Comparison of ENCODE assay signal across 22 cellular contexts in genomic region chr9:121915304-121915625, GRCh38.
DNase-seq lines count a peak whose midpoint lies in the region; ATAC-seq, FAIRE-seq and TF ChIP-seq lines count a peak whose summit lies in the region.
"Had no signal": no experiment of that assay in that cellular context is flagged by ENCODE, and none has a peak within 500 bp of the region (broad histone marks: within the 10 kb centered on the region; RNA-seq: fewer than 3 reads in every experiment).

No MANE protein-coding gene starts in this region.

- no peak overlapping the region for H2AFZ ChIP-seq in ACC112 (ENCODE audit: low read length, unreplicated experiment)
- 0 out of 2 replicates have a peak overlapping the region, but pooled peaks have one; percentile 36 for H2AFZ ChIP-seq in OCI-LY7 (ENCODE audit: low read length)
- H2AFZ ChIP-seq in endothelial cell of umbilical vein (ENCODE audit: low read depth, low read length): no peak overlapping the region

- no peaks in the 10 kb centered on the region for H3K9me3 Mint-ChIP-seq in activated T-cell treated with anti-CD3 and anti-CD28 coated beads, Interleukin-2, amount 50 U/mL, for 4 hours
- H3K9me3 Mint-ChIP-seq: CD8-positive, alpha-beta memory T cell had no signal

- H3K9me2 ChIP-seq in OCI-LY7 (ENCODE audit: insufficient read depth, low read length): no peaks in the 10 kb centered on the region
- H3K9me2 ChIP-seq: SK-N-SH had no signal

- dilution Hi-C loops in endothelial cell of umbilical vein (cut with MboI; ENCODE audit: extremely low pct_ligation_motif_present, low sequenced_read_pairs): no loop called here

- H3K4me2 ChIP-seq in OCI-LY7 (ENCODE audit: low read length) (no peak overlapping the region), endothelial cell of umbilical vein (ENCODE audit: insufficient read depth, low read length) (no peak overlapping the region)
- H3K4me2 ChIP-seq: BLaER1 treated with 17β-estradiol and CSF1 and Interleukin-3, amounts not matched to agents 10 nM and 100 nM had no signal

- H3K36me3 ChIP-seq in ACC112 (ENCODE audit: insufficient read depth, low read length) (no peaks in the 10 kb centered on the region), OCI-LY7 (ENCODE audit: insufficient read depth, low read length) (no peaks in the 10 kb centered on the region), endothelial cell of umbilical vein (ENCODE audit: control insufficient read depth in 2 of 2, extremely low read depth in 1 of 2, insufficient read depth in 2 of 2, low read length in 2 of 2) (no peaks in the 10 kb centered on the region)
- H3K36me3 ChIP-seq: BLaER1 treated with 17β-estradiol and CSF1 and Interleukin-3, amounts not matched to agents 10 nM and 100 nM; Peyer's patch had no signal

- peak overlapping the region; percentile 17 for H3K9ac ChIP-seq in endothelial cell of umbilical vein (replicated peaks; ENCODE audit: extremely low read depth, insufficient read depth, low read length)
- H3K9ac ChIP-seq: BLaER1 treated with 17β-estradiol and CSF1 and Interleukin-3, amounts not matched to agents 10 nM and 100 nM; SK-N-SH had no signal

- no peak for TF ChIP-seq POLR2A in endothelial cell of umbilical vein (IDR thresholded peaks at IDR 0.05; ENCODE audit: low read depth, low read length)

- no peaks in the 10 kb centered on the region for H3K27me3 ChIP-seq in ACC112 (ENCODE audit: insufficient read depth, low read length)
- no peaks in the 10 kb centered on the region for H3K27me3 ChIP-seq in endothelial cell of umbilical vein (ENCODE audit: control insufficient read depth in 2 of 2, insufficient read depth in 2 of 2, low read length in 2 of 2)
- H3K27me3 ChIP-seq: BLaER1 treated with 17β-estradiol and CSF1 and Interleukin-3, amounts not matched to agents 10 nM and 100 nM; Peyer's patch had no signal

- no peak overlapping the region for H3K4me3 Mint-ChIP-seq in activated T-cell treated with anti-CD3 and anti-CD28 coated beads, Interleukin-2, amount 50 U/mL, for 4 hours
- H3K4me3 Mint-ChIP-seq: CD8-positive, alpha-beta memory T cell had no signal

- FAIRE-seq in endothelial cell of umbilical vein (lab: Jason Lieb, UNC): no peak
- FAIRE-seq: GM12891, GM18507 had no signal

- no peak for ATAC-seq in HG02938 (IDR thresholded peaks at IDR 0.05; ENCODE audit: unreplicated experiment)
- no peak for ATAC-seq in HG03521 (IDR thresholded peaks at IDR 0.05; ENCODE audit: unreplicated experiment)
- no peak for ATAC-seq in activated T-cell treated with anti-CD3 and anti-CD28 coated beads, Interleukin-2, amount 50 U/mL, for 4 hours
- ATAC-seq: Right ventricle myocardium inferior had no signal

- H3K4me3 ChIP-seq in ACC112 (ENCODE audit: low read depth, low read length) (no peak overlapping the region), OCI-LY7 (ENCODE audit: low read depth, low read length, poor library complexity, severe bottlenecking) (no peak overlapping the region), endothelial cell of umbilical vein (replicated peaks in 1 of 3; ENCODE audit: insufficient read depth in 1 of 3, low read depth in 1 of 3, low read length in 3 of 3) (no peak overlapping the region)
- H3K4me3 ChIP-seq: BLaER1 treated with 17β-estradiol and CSF1 and Interleukin-3, amounts not matched to agents 10 nM and 100 nM; Peyer's patch had no signal

- no peaks in the 10 kb centered on the region for H3K4me1 Mint-ChIP-seq in activated T-cell treated with anti-CD3 and anti-CD28 coated beads, Interleukin-2, amount 50 U/mL, for 4 hours (ENCODE audit: low read depth)
- H3K4me1 Mint-ChIP-seq: CD8-positive, alpha-beta memory T cell had no signal

- H3K9me3 ChIP-seq in OCI-LY7 (ENCODE audit: low read length) (no peaks in the 10 kb centered on the region; the same call in 1 of the 2 replicates), endothelial cell of umbilical vein (replicated peaks; ENCODE audit: control insufficient read depth, insufficient read depth, low read length) (no peaks in the 10 kb centered on the region)
- H3K9me3 ChIP-seq: BLaER1 treated with 17β-estradiol and CSF1 and Interleukin-3, amounts not matched to agents 10 nM and 100 nM; Peyer's patch; SK-N-SH had no signal

- POLR2A ChIA-PET in OCI-LY7 (lab: Charles Lee) (interaction anchor here (0.6 to 0.9 kb wide), 4 partner anchors 10 to 635 kb away, joined by 3 read pairs; no protein-coding TSS in a partner anchor), endothelial cell of umbilical vein (lab: Charles Lee) (no interaction called here)

- intact Hi-C loops in OCI-LY7 (cut with micrococcal nuclease; ENCODE audit: unreplicated experiment) (no loop called here), endothelial cell of umbilical vein (cut with micrococcal nuclease) (no loop called here)

- H3K4me1 ChIP-seq in ACC112 (ENCODE audit: control insufficient read depth, insufficient read depth, low read length, unreplicated experiment) (peaks cover 10% of the 10 kb centered on the region), OCI-LY7 (ENCODE audit: insufficient read depth, low read length, poor library complexity, severe bottlenecking) (peaks cover 5% of the 10 kb centered on the region), endothelial cell of umbilical vein (ENCODE audit: control insufficient read depth, extremely low read depth, insufficient read depth, low read length) (peaks cover 20% of the 10 kb centered on the region)
- H3K4me1 ChIP-seq: Peyer's patch had no signal

- DNase-seq in Kasumi-1 (lab: John Stamatoyannopoulos, UW) (peak; percentile 81 to 89), OCI-LY7 (ENCODE audit: low spot score) (no peak), endothelial cell of umbilical vein (ENCODE audit: low read depth, low spot score) (no peak), activated T-cell treated with anti-CD3 and anti-CD28 coated beads for 4 hours (no peak)
- DNase-seq in activated T-cell treated with anti-CD3 and anti-CD28 coated beads, Interleukin-2, amount 50 U/mL, for 4 hours: no peak
- DNase-seq: CD8-positive, alpha-beta memory T cell; DND-41; GDM1; GOT3; NCI-H1436 treated with DMSO at 0.1 percent for 48 hours; NCI-H2171 treated with DMSO at 0.1 percent for 48 hours; NCI-H446 treated with DMSO at 0.1 percent for 48 hours; NCI-H748 treated with DMSO at 0.1 percent for 48 hours; Peyer's patch; SK-N-SH had no signal

- H3K27ac ChIP-seq in ACC112 (ENCODE audit: low read depth, low read length): 0 out of 2 replicates have a peak overlapping the region, but pooled peaks have one; percentile 14
- H3K27ac ChIP-seq in OCI-LY7 (ENCODE audit: low read depth, low read length, poor library complexity, severe bottlenecking): no peak overlapping the region
- H3K27ac ChIP-seq in endothelial cell of umbilical vein (ENCODE audit: insufficient read depth, low read depth, low read length): peak overlapping the region; percentile 0
- H3K27ac ChIP-seq: BLaER1 treated with 17β-estradiol and CSF1 and Interleukin-3, amounts not matched to agents 10 nM and 100 nM; Peyer's patch had no signal

- H3K27me3 Mint-ChIP-seq in activated T-cell treated with anti-CD3 and anti-CD28 coated beads, Interleukin-2, amount 50 U/mL, for 4 hours (ENCODE audit: low read depth): no peaks in the 10 kb centered on the region
- H3K27me3 Mint-ChIP-seq: CD8-positive, alpha-beta memory T cell had no signal

- H4K20me1 ChIP-seq in OCI-LY7 (ENCODE audit: insufficient read depth, low read length) (no peaks in the 10 kb centered on the region), endothelial cell of umbilical vein (replicated peaks; ENCODE audit: control insufficient read depth, extremely low read depth, insufficient read depth, low read length) (no peaks in the 10 kb centered on the region)
- H4K20me1 ChIP-seq: BLaER1 treated with 17β-estradiol and CSF1 and Interleukin-3, amounts not matched to agents 10 nM and 100 nM had no signal

- no peaks in the 10 kb centered on the region for H3K36me3 Mint-ChIP-seq in activated T-cell treated with anti-CD3 and anti-CD28 coated beads, Interleukin-2, amount 50 U/mL, for 4 hours (ENCODE audit: insufficient read depth)

- TF ChIP-seq CTCF in OCI-LY7 (conservative IDR thresholded peaks at IDR 0.05; ENCODE audit: low read length) (no peak), endothelial cell of umbilical vein (IDR thresholded peaks at IDR 0.05; ENCODE audit: extremely low read depth in 1 of 2, insufficient read depth in 1 of 2, low read depth in 1 of 2, low read length in 2 of 2) (no peak)

- no peaks in the 10 kb centered on the region for H3K9me1 ChIP-seq in endothelial cell of umbilical vein (replicated peaks; ENCODE audit: control insufficient read depth, extremely low read depth, insufficient read depth, low read length)

- H3K79me2 ChIP-seq in ACC112 (ENCODE audit: control insufficient read depth, insufficient read depth, low read length, unreplicated experiment): no peaks in the 10 kb centered on the region
- no peaks in the 10 kb centered on the region for H3K79me2 ChIP-seq in OCI-LY7 (ENCODE audit: insufficient read depth, low read depth, low read length)
- no peaks in the 10 kb centered on the region for H3K79me2 ChIP-seq in endothelial cell of umbilical vein (ENCODE audit: control insufficient read depth, insufficient read depth, low read length)

- no TSS peak for BruUV-seq in OCI-LY7 (replicated peaks; lab: Mats Ljungman, UMichigan)
- BruUV-seq in endothelial cell of umbilical vein (replicated peaks; lab: Mats Ljungman, UMichigan): no TSS peak

- CTCF ChIA-PET in OCI-LY7 (lab: Charles Lee; ENCODE audit: unreplicated experiment) (no interaction called here), endothelial cell of umbilical vein (lab: Charles Lee) (no interaction called here)

TF ChIP-seq in endothelial cell of umbilical vein, 7 proteins besides CTCF, POLR2A, EP300 and RAD21:
- TF ChIP-seq JUN (IDR thresholded peaks at IDR 0.05; ENCODE audit: borderline replicate concordance, insufficient read depth, insufficient read length, low read depth) (no peak), GATA2 (IDR thresholded peaks at IDR 0.05; ENCODE audit: insufficient read depth, insufficient read length, low read depth, low read length) (no peak), MAX (IDR thresholded peaks at IDR 0.05; ENCODE audit: insufficient read depth, insufficient read length) (no peak), MYC (IDR thresholded peaks at IDR 0.05; ENCODE audit: low read depth, low read length) (no peak), EZH2 (IDR thresholded peaks at IDR 0.05; ENCODE audit: borderline replicate concordance, low read depth, low read length, severe bottlenecking) (no peak), FOS (IDR thresholded peaks at IDR 0.05; ENCODE audit: borderline replicate concordance, insufficient read depth, low read length) (no peak), POLR2AphosphoS5 (IDR thresholded peaks at IDR 0.05; ENCODE audit: insufficient read depth, low read depth, low read length) (no peak)

Comparison
In these comparisons a context has a peak if more than half of its experiments do, and no peak if none do; other contexts are left out.
1. DNase-seq: peak in Kasumi-1 (2 of 2); none in OCI-LY7 (single experiment), endothelial cell of umbilical vein (single experiment), activated T-cell treated with anti-CD3 and anti-CD28 coated beads for 4 hours (single experiment) and activated T-cell treated with anti-CD3 and anti-CD28 coated beads, Interleukin-2, amount 50 U/mL, for 4 hours (single experiment).